In genomic region chr12:104329697-104330096, GRCh38 we compare ENCODE assay signal across 1 cellular context.
TF ChIP-seq lines count a peak whose summit lies in the region.

No MANE protein-coding gene starts in this region.

TF ChIP-seq in SK-N-SH, 30 proteins besides CTCF, POLR2A, EP300 and RAD21 (continued from another document):
- TF ChIP-seq, protein P1, sequence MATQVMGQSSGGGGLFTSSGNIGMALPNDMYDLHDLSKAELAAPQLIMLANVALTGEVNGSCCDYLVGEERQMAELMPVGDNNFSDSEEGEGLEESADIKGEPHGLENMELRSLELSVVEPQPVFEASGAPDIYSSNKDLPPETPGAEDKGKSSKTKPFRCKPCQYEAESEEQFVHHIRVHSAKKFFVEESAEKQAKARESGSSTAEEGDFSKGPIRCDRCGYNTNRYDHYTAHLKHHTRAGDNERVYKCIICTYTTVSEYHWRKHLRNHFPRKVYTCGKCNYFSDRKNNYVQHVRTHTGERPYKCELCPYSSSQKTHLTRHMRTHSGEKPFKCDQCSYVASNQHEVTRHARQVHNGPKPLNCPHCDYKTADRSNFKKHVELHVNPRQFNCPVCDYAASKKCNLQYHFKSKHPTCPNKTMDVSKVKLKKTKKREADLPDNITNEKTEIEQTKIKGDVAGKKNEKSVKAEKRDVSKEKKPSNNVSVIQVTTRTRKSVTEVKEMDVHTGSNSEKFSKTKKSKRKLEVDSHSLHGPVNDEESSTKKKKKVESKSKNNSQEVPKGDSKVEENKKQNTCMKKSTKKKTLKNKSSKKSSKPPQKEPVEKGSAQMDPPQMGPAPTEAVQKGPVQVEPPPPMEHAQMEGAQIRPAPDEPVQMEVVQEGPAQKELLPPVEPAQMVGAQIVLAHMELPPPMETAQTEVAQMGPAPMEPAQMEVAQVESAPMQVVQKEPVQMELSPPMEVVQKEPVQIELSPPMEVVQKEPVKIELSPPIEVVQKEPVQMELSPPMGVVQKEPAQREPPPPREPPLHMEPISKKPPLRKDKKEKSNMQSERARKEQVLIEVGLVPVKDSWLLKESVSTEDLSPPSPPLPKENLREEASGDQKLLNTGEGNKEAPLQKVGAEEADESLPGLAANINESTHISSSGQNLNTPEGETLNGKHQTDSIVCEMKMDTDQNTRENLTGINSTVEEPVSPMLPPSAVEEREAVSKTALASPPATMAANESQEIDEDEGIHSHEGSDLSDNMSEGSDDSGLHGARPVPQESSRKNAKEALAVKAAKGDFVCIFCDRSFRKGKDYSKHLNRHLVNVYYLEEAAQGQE (IDR thresholded peaks at IDR 0.05; ENCODE audit: low read depth, low read length): no peak
- TF ChIP-seq MXI1 (IDR thresholded peaks at IDR 0.05; ENCODE audit: low read depth, low read length) (no peak), MEF2A (IDR thresholded peaks at IDR 0.05; ENCODE audit: borderline replicate concordance, low read depth) (no peak)
